9 cellular contexts compared by ENCODE assay signal in the genomic region with DNA sequence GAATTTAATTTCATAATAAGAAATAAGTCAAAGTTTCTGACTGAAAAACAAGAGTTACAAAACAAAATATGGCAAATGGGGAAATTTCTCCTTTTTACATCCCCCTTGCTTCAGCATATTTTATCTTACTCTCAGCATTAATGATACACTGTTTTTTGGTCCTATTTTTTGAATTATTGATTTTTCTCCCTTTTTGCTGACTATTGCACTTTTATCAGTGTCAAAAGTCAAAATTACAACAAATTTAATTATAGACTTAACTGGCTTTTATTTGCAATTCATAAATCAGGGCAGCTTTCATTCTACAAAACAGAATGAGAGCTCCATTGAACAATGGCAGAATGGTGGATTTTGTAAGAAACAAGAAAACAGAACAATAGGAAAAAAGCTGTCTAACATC.
"Had no signal": no experiment of that assay in that cellular context is flagged by ENCODE, and none has a peak within 500 bp of the region (broad histone marks: within the 10 kb centered on the region; RNA-seq: fewer than 3 reads in every experiment).

No MANE protein-coding gene starts in this region.

- H3K36me3 ChIP-seq: HAP-1 had no signal

- H2AFZ ChIP-seq: GM23338 had no signal

- H3K9ac ChIP-seq: KMS-11 had no signal

- H3K27ac ChIP-seq: KMS-11 had no signal

- FAIRE-seq: HTR-8/SVneo had no signal

- H3K4me3 ChIP-seq: GM23338, HAP-1 had no signal

- H3K4me1 ChIP-seq: HAP-1 had no signal

- ATAC-seq: GM23338, HCT116 had no signal

- DNase-seq: H7, HFFc6, Karpas-422, KBM-7 had no signal

- H3K4me2 ChIP-seq: GM23338, KMS-11 had no signal

- H3K9me3 ChIP-seq: HAP-1 had no signal
